In genomic region chr17:8133398-8133797, GRCh38 we compare ENCODE assay signal across 20 cellular contexts. TPM values are rescaled to one million over a fixed set of nuclear protein-coding genes. Genes with fewer than 3 reads are reported as not detected.
"Had no signal": no experiment of that assay in that cellular context is flagged by ENCODE, and none has a peak within 500 bp of the region (broad histone marks: within the 10 kb centered on the region; RNA-seq: fewer than 3 reads in every experiment).

No MANE protein-coding gene starts in this region.

- H3K27me3 ChIP-seq: brain microvascular endothelial cell, pancreas had no signal

- H3K36me3 Mint-ChIP-seq: activated CD8-positive, alpha-beta memory T cell treated with anti-CD3 and anti-CD28 coated beads, Interleukin-2, amount 10 ng/mL, durations not matched to agents 7 days and 5 days; activated naive CD8-positive, alpha-beta T cell; memory B cell had no signal

- H3K9me3 ChIP-seq: esophagus muscularis mucosa, pancreas, stomach had no signal

- H3K27ac Mint-ChIP-seq: activated CD8-positive, alpha-beta memory T cell treated with anti-CD3 and anti-CD28 coated beads, Interleukin-2, amount 10 ng/mL, durations not matched to agents 7 days and 5 days; activated naive CD8-positive, alpha-beta T cell; activated T-cell treated with anti-CD3 and anti-CD28 coated beads, Interleukin-2, amount 50 U/mL, for 24 hours; dendritic cell treated with granulocyte-macrophage colony-stimulating factor and Interleukin-4, amounts not matched to agents 40 ng/mL and 50 ng/mL, for 4 days; memory B cell had no signal

- H3K36me3 ChIP-seq: brain microvascular endothelial cell, esophagus muscularis mucosa, pancreas, stomach had no signal

- ATAC-seq: activated CD8-positive, alpha-beta memory T cell treated with anti-CD3 and anti-CD28 coated beads, Interleukin-2, amount 10 ng/mL, durations not matched to agents 7 days and 5 days; left lobe of liver; pancreas had no signal

- H3K4me1 Mint-ChIP-seq: memory B cell had no signal

- H3K4me3 Mint-ChIP-seq: activated CD8-positive, alpha-beta memory T cell treated with anti-CD3 and anti-CD28 coated beads, Interleukin-2, amount 10 ng/mL, durations not matched to agents 7 days and 5 days; activated naive CD8-positive, alpha-beta T cell; activated T-cell treated with anti-CD3 and anti-CD28 coated beads, Interleukin-2, amount 50 U/mL, for 24 hours; dendritic cell treated with granulocyte-macrophage colony-stimulating factor and Interleukin-4, amounts not matched to agents 40 ng/mL and 50 ng/mL, for 4 days; memory B cell had no signal

- DNase-seq: activated CD4-positive, alpha-beta T cell treated with anti-CD3 and anti-CD28 coated beads, Interleukin-2, amount 50 U/mL, for 4 hours; activated CD8-positive, alpha-beta memory T cell treated with anti-CD3 and anti-CD28 coated beads, Interleukin-2, amount 10 ng/mL, durations not matched to agents 7 days and 5 days; activated gamma-delta T cell; activated T-cell treated with anti-CD3 and anti-CD28 coated beads, Interleukin-2, amount 50 U/mL, for 24 hours; amygdala; brain microvascular endothelial cell; cerebellar nuclear complex; glutamatergic neuron; retina; stimulated activated CD4-positive, alpha-beta T cell treated with anti-CD3 and anti-CD28 coated beads, Interleukin-15, amount 100 ng/mL, for 24 hours; stimulated activated CD4-positive, alpha-beta T cell treated with anti-CD3 and anti-CD28 coated beads, Interleukin-4, amount 100 ng/mL, for 4 hours; stomach; T-helper 2 cell had no signal

- H3K4me3 ChIP-seq: esophagus muscularis mucosa, pancreas, stomach had no signal

- H3K9me3 Mint-ChIP-seq: activated T-cell treated with anti-CD3 and anti-CD28 coated beads, Interleukin-2, amount 50 U/mL, for 24 hours; dendritic cell treated with granulocyte-macrophage colony-stimulating factor and Interleukin-4, amounts not matched to agents 40 ng/mL and 50 ng/mL, for 4 days; memory B cell had no signal

- H3K27me3 Mint-ChIP-seq: activated T-cell treated with anti-CD3 and anti-CD28 coated beads, Interleukin-2, amount 50 U/mL, for 24 hours had no signal

- H3K27ac ChIP-seq: brain microvascular endothelial cell, esophagus muscularis mucosa, pancreas, stomach had no signal

RNA-seq across cellular contexts. Expression of gene HES7, which starts 9.5 kb away (rescaled TPM):
- total RNA-seq: fibroblast of villous mesenchyme, left lobe of liver, pancreas, stomach had no signal

RNA-seq across cellular contexts. Expression of gene ALOXE3, which starts 15.1 kb away (rescaled TPM):
- total RNA-seq: activated CD8-positive, alpha-beta memory T cell treated with anti-CD3 and anti-CD28 coated beads, Interleukin-2, amount 10 ng/mL, durations not matched to agents 7 days and 5 days; esophagus muscularis mucosa; fibroblast of villous mesenchyme; left lobe of liver; pancreas; stomach had no signal
